In the genomic region with DNA sequence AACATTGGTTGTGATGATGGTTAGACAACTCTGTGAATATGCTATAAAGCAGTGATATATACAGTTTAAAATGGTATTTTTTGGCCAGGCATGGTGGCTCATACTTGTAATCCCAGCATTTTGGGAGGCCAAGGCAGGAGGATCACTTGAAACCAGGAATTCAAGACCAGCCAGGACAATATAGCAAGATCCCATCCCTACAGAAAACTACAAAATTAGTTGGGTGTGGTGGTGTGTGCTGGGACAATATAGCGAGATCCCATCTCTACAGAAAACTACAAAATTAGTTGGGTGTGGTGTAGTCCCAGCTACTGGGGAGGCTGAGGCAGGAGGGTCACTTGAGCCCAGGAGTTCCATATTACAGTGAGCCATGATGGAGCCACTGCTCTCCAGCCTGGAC, we compare ENCODE assay signal across 2 cellular contexts.
TF ChIP-seq lines count a peak whose summit lies in the region.

No MANE protein-coding gene starts in this region.

TF ChIP-seq in HEK293, 187 proteins besides CTCF, POLR2A, EP300 and RAD21:
- TF ChIP-seq, protein P1, sequence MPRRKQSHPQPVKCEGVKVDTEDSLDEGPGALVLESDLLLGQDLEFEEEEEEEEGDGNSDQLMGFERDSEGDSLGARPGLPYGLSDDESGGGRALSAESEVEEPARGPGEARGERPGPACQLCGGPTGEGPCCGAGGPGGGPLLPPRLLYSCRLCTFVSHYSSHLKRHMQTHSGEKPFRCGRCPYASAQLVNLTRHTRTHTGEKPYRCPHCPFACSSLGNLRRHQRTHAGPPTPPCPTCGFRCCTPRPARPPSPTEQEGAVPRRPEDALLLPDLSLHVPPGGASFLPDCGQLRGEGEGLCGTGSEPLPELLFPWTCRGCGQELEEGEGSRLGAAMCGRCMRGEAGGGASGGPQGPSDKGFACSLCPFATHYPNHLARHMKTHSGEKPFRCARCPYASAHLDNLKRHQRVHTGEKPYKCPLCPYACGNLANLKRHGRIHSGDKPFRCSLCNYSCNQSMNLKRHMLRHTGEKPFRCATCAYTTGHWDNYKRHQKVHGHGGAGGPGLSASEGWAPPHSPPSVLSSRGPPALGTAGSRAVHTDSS (tag by site-specific recombination; IDR thresholded peaks at IDR 0.05) = no peak
- TF ChIP-seq ZNF121 (tag by site-specific recombination; IDR thresholded peaks at IDR 0.05) = 0 out of 2 replicates have a peak, but pooled peaks have one; percentile 32

TF ChIP-seq in K562, 482 proteins besides CTCF, POLR2A, EP300 and RAD21:
- TF ChIP-seq ZNF121 (CRISPR knock-in tag; conservative IDR thresholded peaks at IDR 0.05) (peak; percentile 73), RBM25 (IDR thresholded peaks at IDR 0.05; ENCODE audit: low read depth, low read length, severe bottlenecking) (peak; percentile 19), PHF8 (IDR thresholded peaks at IDR 0.05; ENCODE audit: borderline replicate concordance, low read length) (no peak)
